In the genomic region with DNA sequence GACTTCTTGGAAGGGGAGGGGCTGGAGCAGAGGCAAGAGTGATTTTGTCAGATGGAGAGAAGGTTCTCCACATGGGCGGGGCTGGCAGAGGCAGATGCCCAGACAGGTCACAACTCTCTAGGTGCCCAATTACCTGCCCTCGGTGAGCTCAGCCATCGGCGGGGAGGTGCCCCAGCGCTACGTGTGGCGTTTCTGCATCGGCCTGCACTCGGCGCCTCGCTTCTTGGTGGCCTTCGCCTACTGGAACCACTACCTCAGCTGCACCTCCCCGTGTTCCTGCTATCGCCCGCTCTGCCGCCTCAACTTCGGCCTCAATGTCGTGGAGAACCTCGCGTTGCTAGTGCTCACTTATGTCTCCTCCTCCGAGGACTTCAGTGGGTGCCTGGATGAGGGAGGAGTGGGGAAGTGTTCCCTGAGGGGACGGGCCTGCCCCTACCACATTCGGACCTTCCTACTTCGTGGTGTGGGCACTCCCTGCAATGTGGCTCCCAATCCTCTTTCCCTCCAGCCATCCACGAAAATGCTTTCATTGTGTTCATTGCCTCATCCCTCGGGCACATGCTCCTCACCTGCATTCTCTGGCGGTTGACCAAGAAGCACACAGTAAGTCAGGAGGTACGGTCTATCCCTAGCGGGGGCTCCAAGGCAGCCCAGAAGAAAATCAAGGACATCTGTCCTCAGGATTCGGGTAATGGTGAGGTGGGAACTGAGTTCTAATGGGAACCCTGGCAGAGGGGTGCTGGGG, we compare ENCODE assay signal across 18 cellular contexts. TPM values are rescaled to one million over a fixed set of nuclear protein-coding genes. Genes with fewer than 3 reads are reported as not detected.
DNase-seq lines count a peak whose midpoint lies in the region; ATAC-seq lines count a peak whose summit lies in the region.
"Had no signal": no experiment of that assay in that cellular context is flagged by ENCODE, and none has a peak within 500 bp of the region (broad histone marks: within the 10 kb centered on the region; RNA-seq: fewer than 3 reads in every experiment).

No MANE protein-coding gene starts in this region.

- H3K4me3 Mint-ChIP-seq in activated CD4-positive, alpha-beta memory T cell treated with anti-CD3 and anti-CD28 coated beads for 36 hours, result no peak overlapping the region
- H3K4me3 Mint-ChIP-seq in activated CD4-positive, alpha-beta memory T cell treated with anti-CD3 and anti-CD28 coated beads, Interleukin-2, amount 10 ng/mL, durations not matched to agents 7 days and 5 days, result no peak overlapping the region
- H3K4me3 Mint-ChIP-seq in IgD-negative memory B cell, result no peak overlapping the region
- no peak overlapping the region for H3K4me3 Mint-ChIP-seq in stimulated activated effector memory CD8-positive, alpha-beta T cell treated with anti-CD3 and anti-CD28 coated beads, Interleukin-12 subunit alpha, Interleukin-12 subunit beta, amount 100 ng/mL, for 72 hours
- H3K4me3 Mint-ChIP-seq: brain; T-helper 2 cell treated with Interferon-gamma antibody and Interleukin-4, amounts not matched to agents 5 μg/mL and 100 μg/mL, for 36 hours had no signal

- peak overlapping the region; percentile 10 for H3K27ac ChIP-seq in angular gyrus (ENCODE audit: low read depth, low read length)
- H3K27ac ChIP-seq: A549, colonic mucosa, hepatocyte, HL-60, prostate gland had no signal

- peaks cover 26% of the 10 kb centered on the region for H3K36me3 Mint-ChIP-seq in activated CD4-positive, alpha-beta memory T cell treated with anti-CD3 and anti-CD28 coated beads for 36 hours
- H3K36me3 Mint-ChIP-seq in activated CD4-positive, alpha-beta memory T cell treated with anti-CD3 and anti-CD28 coated beads, Interleukin-2, amount 10 ng/mL, durations not matched to agents 7 days and 5 days (ENCODE audit: low read depth), result peaks cover 46% of the 10 kb centered on the region
- peaks cover 5% of the 10 kb centered on the region for H3K36me3 Mint-ChIP-seq in IgD-negative memory B cell
- H3K36me3 Mint-ChIP-seq in stimulated activated effector memory CD8-positive, alpha-beta T cell treated with anti-CD3 and anti-CD28 coated beads, Interleukin-12 subunit alpha, Interleukin-12 subunit beta, amount 100 ng/mL, for 72 hours, result peaks cover 57% of the 10 kb centered on the region

- no peaks in the 10 kb centered on the region for H3K9me3 Mint-ChIP-seq in activated CD4-positive, alpha-beta memory T cell treated with anti-CD3 and anti-CD28 coated beads for 36 hours
- H3K9me3 Mint-ChIP-seq in activated CD4-positive, alpha-beta memory T cell treated with anti-CD3 and anti-CD28 coated beads, Interleukin-2, amount 10 ng/mL, durations not matched to agents 7 days and 5 days, result no peaks in the 10 kb centered on the region
- no peaks in the 10 kb centered on the region for H3K9me3 Mint-ChIP-seq in IgD-negative memory B cell
- H3K9me3 Mint-ChIP-seq in stimulated activated effector memory CD8-positive, alpha-beta T cell treated with anti-CD3 and anti-CD28 coated beads, Interleukin-12 subunit alpha, Interleukin-12 subunit beta, amount 100 ng/mL, for 72 hours, result no peaks in the 10 kb centered on the region
- H3K9me3 Mint-ChIP-seq: brain; naive B cell; T-helper 2 cell treated with Interferon-gamma antibody and Interleukin-4, amounts not matched to agents 5 μg/mL and 100 μg/mL, for 36 hours had no signal

- ATAC-seq in stimulated activated effector memory CD8-positive, alpha-beta T cell treated with anti-CD3 and anti-CD28 coated beads, Interleukin-12 subunit alpha, Interleukin-12 subunit beta, amount 100 ng/mL, for 72 hours, result no peak
- no peak for ATAC-seq in GM21526 (IDR thresholded peaks at IDR 0.05; ENCODE audit: low FRiP score, unreplicated experiment)

- POLR2A ChIA-PET in activated CD4-positive, alpha-beta memory T cell treated with anti-CD3 and anti-CD28 coated beads for 36 hours (lab: Charles Lee), result no interaction called here
- POLR2A ChIA-PET in activated CD4-positive, alpha-beta memory T cell treated with anti-CD3 and anti-CD28 coated beads, Interleukin-2, amount 10 ng/mL, durations not matched to agents 7 days and 5 days (lab: Charles Lee), result interaction anchor here (1.0 to 5.9 kb wide), 4 partner anchors 8 to 31 kb away, joined by 3 to 45 read pairs (median 4); a partner anchor contains a TSS

- peak overlapping the region; percentile 20 for H3K27ac Mint-ChIP-seq in activated CD4-positive, alpha-beta memory T cell treated with anti-CD3 and anti-CD28 coated beads for 36 hours
- no peak overlapping the region for H3K27ac Mint-ChIP-seq in activated CD4-positive, alpha-beta memory T cell treated with anti-CD3 and anti-CD28 coated beads, Interleukin-2, amount 10 ng/mL, durations not matched to agents 7 days and 5 days
- H3K27ac Mint-ChIP-seq in IgD-negative memory B cell, result peak overlapping the region; percentile 11 to 88 (median 57)
- H3K27ac Mint-ChIP-seq in stimulated activated effector memory CD8-positive, alpha-beta T cell treated with anti-CD3 and anti-CD28 coated beads, Interleukin-12 subunit alpha, Interleukin-12 subunit beta, amount 100 ng/mL, for 72 hours, result peak overlapping the region; percentile 88

- H3K4me1 Mint-ChIP-seq in activated CD4-positive, alpha-beta memory T cell treated with anti-CD3 and anti-CD28 coated beads for 36 hours (ENCODE audit: low read depth), result peaks cover 30% of the 10 kb centered on the region
- H3K4me1 Mint-ChIP-seq in activated CD4-positive, alpha-beta memory T cell treated with anti-CD3 and anti-CD28 coated beads, Interleukin-2, amount 10 ng/mL, durations not matched to agents 7 days and 5 days, result peaks cover 28% of the 10 kb centered on the region
- H3K4me1 Mint-ChIP-seq in IgD-negative memory B cell, result peaks cover 7 to 16% (median 12%) of the 10 kb centered on the region in 3 donors
- H3K4me1 Mint-ChIP-seq in stimulated activated effector memory CD8-positive, alpha-beta T cell treated with anti-CD3 and anti-CD28 coated beads, Interleukin-12 subunit alpha, Interleukin-12 subunit beta, amount 100 ng/mL, for 72 hours, result peaks cover 40% of the 10 kb centered on the region
- H3K4me1 Mint-ChIP-seq: brain had no signal

- CTCF ChIA-PET in activated CD4-positive, alpha-beta memory T cell treated with anti-CD3 and anti-CD28 coated beads for 36 hours (lab: Charles Lee), result interaction anchor here (0.9 to 1.9 kb wide), 5 partner anchors 15 to 249 kb away, joined by 3 to 13 read pairs (median 4); a partner anchor contains a TSS
- CTCF ChIA-PET in activated CD4-positive, alpha-beta memory T cell treated with anti-CD3 and anti-CD28 coated beads, Interleukin-2, amount 10 ng/mL, durations not matched to agents 7 days and 5 days (lab: Charles Lee), result interaction anchor here (1.4 to 3.8 kb wide), 6 partner anchors 10 to 249 kb away, joined by 3 to 34 read pairs (median 6); a partner anchor contains a TSS

- no peak for DNase-seq in activated CD4-positive, alpha-beta memory T cell treated with anti-CD3 and anti-CD28 coated beads for 36 hours
- DNase-seq in activated CD4-positive, alpha-beta memory T cell treated with anti-CD3 and anti-CD28 coated beads, Interleukin-2, amount 10 ng/mL, durations not matched to agents 7 days and 5 days, result no peak
- no peak for DNase-seq in stimulated activated effector memory CD8-positive, alpha-beta T cell treated with anti-CD3 and anti-CD28 coated beads, Interleukin-12 subunit alpha, Interleukin-12 subunit beta, amount 100 ng/mL, for 72 hours (ENCODE audit: low spot score in 2 of 2)
- no peak for DNase-seq in activated gamma-delta T cell treated with Interleukin-2 at 50 U/mL for 16 hours
- DNase-seq in hypothalamus (lab: John Stamatoyannopoulos, UW), result no peak
- DNase-seq: kidney, NCI-H2081 had no signal

- no peaks in the 10 kb centered on the region for H3K27me3 Mint-ChIP-seq in activated CD4-positive, alpha-beta memory T cell treated with anti-CD3 and anti-CD28 coated beads for 36 hours
- no peaks in the 10 kb centered on the region for H3K27me3 Mint-ChIP-seq in activated CD4-positive, alpha-beta memory T cell treated with anti-CD3 and anti-CD28 coated beads, Interleukin-2, amount 10 ng/mL, durations not matched to agents 7 days and 5 days
- H3K27me3 Mint-ChIP-seq in IgD-negative memory B cell, result no peaks in the 10 kb centered on the region
- H3K27me3 Mint-ChIP-seq: brain, naive B cell had no signal

- intact Hi-C loops in activated CD4-positive, alpha-beta memory T cell treated with anti-CD3 and anti-CD28 coated beads for 36 hours (cut with micrococcal nuclease), result loop anchor here (1.0 kb wide), 1 partner anchor 13 kb away; no protein-coding TSS in a partner anchor

RNA-seq across cellular contexts. Expression of a gene that starts 15.6 kb away (rescaled TPM):
- total RNA-seq in activated CD4-positive, alpha-beta memory T cell treated with anti-CD3 and anti-CD28 coated beads for 36 hours, result 10 to 100 TPM; 27.4 to 30.2 TPM
- total RNA-seq in activated CD4-positive, alpha-beta memory T cell treated with anti-CD3 and anti-CD28 coated beads, Interleukin-2, amount 10 ng/mL, durations not matched to agents 7 days and 5 days, result 10 to 100 TPM; 18.0 to 19.0 TPM
- polyA plus RNA-seq in IgD-negative memory B cell, result 20.1 TPM

RNA-seq across cellular contexts. Expression of a gene that starts 16.8 kb away (rescaled TPM):
- total RNA-seq in activated CD4-positive, alpha-beta memory T cell treated with anti-CD3 and anti-CD28 coated beads for 36 hours, result 100 to 1,000 TPM; 181 to 186 TPM
- 100 to 1,000 TPM; 192 to 201 TPM for total RNA-seq in activated CD4-positive, alpha-beta memory T cell treated with anti-CD3 and anti-CD28 coated beads, Interleukin-2, amount 10 ng/mL, durations not matched to agents 7 days and 5 days
- polyA plus RNA-seq in IgD-negative memory B cell, result 199 TPM

RNA-seq across cellular contexts. Expression of a gene that starts 26.6 kb away (rescaled TPM):
- total RNA-seq in activated CD4-positive, alpha-beta memory T cell treated with anti-CD3 and anti-CD28 coated beads for 36 hours, result 100 to 1,000 TPM in 1 of 2 experiments, 10 to 100 TPM in 1; 90.6 to 104 TPM
- total RNA-seq in activated CD4-positive, alpha-beta memory T cell treated with anti-CD3 and anti-CD28 coated beads, Interleukin-2, amount 10 ng/mL, durations not matched to agents 7 days and 5 days, result 10 to 100 TPM; 93.9 to 95.2 TPM
- 34.0 TPM for polyA plus RNA-seq in IgD-negative memory B cell

RNA-seq across cellular contexts. Expression of a gene that starts 31.5 kb away (rescaled TPM):
- 10 to 100 TPM; 55.9 to 61.1 TPM for total RNA-seq in activated CD4-positive, alpha-beta memory T cell treated with anti-CD3 and anti-CD28 coated beads for 36 hours
- total RNA-seq in activated CD4-positive, alpha-beta memory T cell treated with anti-CD3 and anti-CD28 coated beads, Interleukin-2, amount 10 ng/mL, durations not matched to agents 7 days and 5 days, result 100 to 1,000 TPM; 111 to 113 TPM
- polyA plus RNA-seq in IgD-negative memory B cell, result 22.1 TPM
